Comparison of ENCODE assay signal across 8 cellular contexts in genomic region chr2:127386246-127386645, GRCh38. TPM values are rescaled to one million over a fixed set of nuclear protein-coding genes. Genes with fewer than 3 reads are reported as not detected.
DNase-seq lines count a peak whose midpoint lies in the region; ATAC-seq and TF ChIP-seq lines count a peak whose summit lies in the region.
"Had no signal": no experiment of that assay in that cellular context is flagged by ENCODE, and none has a peak within 500 bp of the region (broad histone marks: within the 10 kb centered on the region; RNA-seq: fewer than 3 reads in every experiment).

No MANE protein-coding gene starts in this region.

- H3K36me3 ChIP-seq in HAP-1 (replicated peaks), result no peaks in the 10 kb centered on the region
- H3K36me3 ChIP-seq in SJCRH30, result no peaks in the 10 kb centered on the region
- H3K36me3 ChIP-seq in fibroblast of lung (ENCODE audit: control insufficient read depth, insufficient read depth, low read length), result no peaks in the 10 kb centered on the region

- no peak overlapping the region for H3K27ac ChIP-seq in SJCRH30
- H3K27ac ChIP-seq in fibroblast of lung (ENCODE audit: insufficient read depth, low read length), result no peak overlapping the region

- no peak overlapping the region for H2AFZ ChIP-seq in fibroblast of lung (ENCODE audit: low read length)

- H4K20me1 ChIP-seq in fibroblast of lung (ENCODE audit: control insufficient read depth, extremely low read depth, insufficient read depth, low read length), result no peaks in the 10 kb centered on the region

- DNase-seq in HAP-1 (ENCODE audit: low spot score in 2 of 2) (no peak), SJCRH30 (no peak), fibroblast of lung (ENCODE audit: low read depth in 2 of 2) (peak in 1 of 2 donors; percentile 40), skeletal muscle cell (ENCODE audit: low read depth) (no peak), omental fat pad (ENCODE audit: low spot score) (no peak), NCI-H524 (lab: John Stamatoyannopoulos, UW) (no peak)
- DNase-seq: GOT3 had no signal

- H3K4me3 ChIP-seq in HAP-1 (peak overlapping the region; percentile 85), SJCRH30 (peak overlapping the region; percentile 100), fibroblast of lung (replicated peaks in 1 of 4; ENCODE audit: control extremely low read depth in 1 of 4, insufficient read depth in 1 of 4, low read depth in 3 of 4, low read length in 4 of 4) (peak overlapping the region; percentile 50 to 96 (median 81)), skeletal muscle cell (ENCODE audit: low read depth, low read length) (peak overlapping the region; percentile 86)

- H3K9me3 ChIP-seq in HAP-1 (no peaks in the 10 kb centered on the region), SJCRH30 (replicated peaks) (no peaks in the 10 kb centered on the region), fibroblast of lung (ENCODE audit: control insufficient read depth, insufficient read depth, low read depth, low read length) (no peaks in the 10 kb centered on the region)

- no peak for TF ChIP-seq CTCF in fibroblast of lung (conservative IDR thresholded peaks at IDR 0.05 in 1 of 2, IDR thresholded peaks at IDR 0.05 in 1 of 2; ENCODE audit: low read depth in 1 of 2, low read length in 2 of 2)
- no peak for TF ChIP-seq CTCF in omental fat pad (IDR thresholded peaks at IDR 0.05)

- peaks cover 11% of the 10 kb centered on the region for H3K4me1 ChIP-seq in HAP-1
- peaks cover 9% of the 10 kb centered on the region; the same call in 1 of the 2 replicates for H3K4me1 ChIP-seq in SJCRH30
- H3K4me1 ChIP-seq in fibroblast of lung (ENCODE audit: control insufficient read depth, extremely low read depth, insufficient read depth, low read length), result no peaks in the 10 kb centered on the region

- in situ Hi-C loops in HAP-1 (cut with MboI; ENCODE audit: low sequenced_read_pairs), result no loop called here

- peak overlapping the region; percentile 83 for H3K4me2 ChIP-seq in fibroblast of lung (ENCODE audit: extremely low read depth, insufficient read depth, low read length)

- H3K9ac ChIP-seq in fibroblast of lung (ENCODE audit: insufficient read depth, low read length), result no peak overlapping the region

- no peak for ATAC-seq in omental fat pad (ENCODE audit: low FRiP score)
- no peak for ATAC-seq in HG03108 (IDR thresholded peaks at IDR 0.05; ENCODE audit: unreplicated experiment)

- H3K27me3 ChIP-seq in HAP-1 (ENCODE audit: low read depth) (no peaks in the 10 kb centered on the region), SJCRH30 (no peaks in the 10 kb centered on the region), fibroblast of lung (ENCODE audit: control insufficient read depth, insufficient read depth, low read length) (no peaks in the 10 kb centered on the region)

- peaks cover 40% of the 10 kb centered on the region for H3K79me2 ChIP-seq in fibroblast of lung (ENCODE audit: control insufficient read depth, insufficient read depth, low read length)

RNA-seq across cellular contexts. Expression of gene MAP3K2, which starts 1.5 kb away (rescaled TPM):
- total RNA-seq in SJCRH30 (2014; rRNA removed; shearing (Covaris generic)), result 24.4 and 28.8 TPM in 2 replicates
- total RNA-seq in fibroblast of lung, result 30.1 and 32.6 TPM in 2 replicates
- 9.7 and 15.6 TPM in 2 replicates for polyA plus RNA-seq in fibroblast of lung
- polyA plus RNA-seq in fibroblast of lung (2012), result 8.4 and 14.9 TPM in 2 replicates
- 4.7 and 5.3 TPM in 2 replicates for polyA minus RNA-seq in fibroblast of lung (ENCODE audit: low replicate concordance)
- total RNA-seq in omental fat pad, result 10 to 100 TPM; 44.9 to 79.4 (median 52.4) TPM

RNA-seq across cellular contexts. Expression of gene PROC, which starts 32.0 kb away (rescaled TPM):
- total RNA-seq in SJCRH30 (2014; rRNA removed; shearing (Covaris generic)), result not detected in 2 replicates
- total RNA-seq in fibroblast of lung (not detected in 2 replicates), omental fat pad (not detected)
- not detected in 2 replicates for polyA plus RNA-seq in fibroblast of lung
- polyA plus RNA-seq in fibroblast of lung (2012), result not detected in 2 replicates
- not detected in 2 replicates for polyA minus RNA-seq in fibroblast of lung (ENCODE audit: low replicate concordance)
